15 cellular contexts compared by ENCODE assay signal in the genomic region with DNA sequence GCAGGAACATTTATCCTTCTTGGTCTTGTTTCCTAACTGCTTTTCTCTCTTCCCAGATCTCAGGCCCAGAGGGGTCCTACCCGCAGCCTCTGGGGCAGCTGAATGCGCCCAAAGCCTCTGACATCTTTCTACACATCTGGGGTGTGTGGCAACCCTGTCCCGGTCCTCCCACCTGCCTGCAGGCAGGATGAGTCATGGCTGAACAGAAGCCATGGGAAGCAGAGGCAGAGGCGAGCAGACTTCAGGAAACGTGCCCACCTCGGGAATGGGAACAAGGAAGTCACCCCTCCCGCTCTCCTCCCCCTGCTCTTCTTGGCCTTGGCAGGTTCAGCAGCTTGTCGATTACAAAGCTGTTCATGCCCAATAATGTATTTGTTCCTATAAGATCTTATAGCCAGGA. TPM values are rescaled to one million over a fixed set of nuclear protein-coding genes. Genes with fewer than 3 reads are reported as not detected.
DNase-seq lines count a peak whose midpoint lies in the region; ATAC-seq, FAIRE-seq and TF ChIP-seq lines count a peak whose summit lies in the region.
"Had no signal": no experiment of that assay in that cellular context is flagged by ENCODE, and none has a peak within 500 bp of the region (broad histone marks: within the 10 kb centered on the region; RNA-seq: fewer than 3 reads in every experiment).

No MANE protein-coding gene starts in this region.

- no peaks in the 10 kb centered on the region for H3K79me2 ChIP-seq in GM23338 (replicated peaks; ENCODE audit: insufficient read depth)

- no peaks in the 10 kb centered on the region for H3K9me2 ChIP-seq in GM23338 (ENCODE audit: insufficient read depth)

- H3K36me3 Mint-ChIP-seq in GM23338 (ENCODE audit: low read depth) (peaks cover 15% of the 10 kb centered on the region), glutamatergic neuron (ENCODE audit: unreplicated experiment) (peaks cover 14% of the 10 kb centered on the region)

- H3K27me3 Mint-ChIP-seq in GM23338 (ENCODE audit: insufficient read depth, low read depth, poor library complexity) (peaks cover 5% of the 10 kb centered on the region), glutamatergic neuron (ENCODE audit: unreplicated experiment) (peaks cover 14% of the 10 kb centered on the region)

- TF ChIP-seq POLR2A in GM12891 (IDR thresholded peaks at IDR 0.05; ENCODE audit: low read depth, low read length) = no peak

- H3K9me3 ChIP-seq in RWPE2 (ENCODE audit: severe bottlenecking) = no peaks in the 10 kb centered on the region
- H3K9me3 ChIP-seq: ascending aorta, BE2C had no signal

- H3K9me3 Mint-ChIP-seq in GM23338 = peaks cover 25% of the 10 kb centered on the region
- peaks cover 10% of the 10 kb centered on the region for H3K9me3 Mint-ChIP-seq in glutamatergic neuron (ENCODE audit: unreplicated experiment)

- no peaks in the 10 kb centered on the region for H4K20me1 ChIP-seq in GM23338 (replicated peaks; ENCODE audit: insufficient read depth)

- H2AFZ ChIP-seq in GM23338 = 0 out of 2 replicates have a peak overlapping the region, but pooled peaks have one; percentile 12

- DNase-seq in A172 (ENCODE audit: low spot score) = peak; percentile 53
- no peak for DNase-seq in GM23338 (ENCODE audit: low spot score)
- no peak for DNase-seq in RWPE2 (ENCODE audit: low spot score)
- DNase-seq in glutamatergic neuron = no peak
- DNase-seq in epidermal melanocyte (ENCODE audit: insufficient read length, low spot score) = no peak
- DNase-seq in OCI-M1 (lab: John Stamatoyannopoulos, UW) = no peak
- DNase-seq in GM12891 (ENCODE audit: insufficient read length, low spot score) = no peak
- DNase-seq in T-helper 1 cell = no peak
- DNase-seq: activated T-cell treated with anti-CD3 and anti-CD28 coated beads for 4 hours; BE2C; naive thymus-derived CD4-positive, alpha-beta T cell; NCI-H2029 treated with DMSO at 0.1 percent for 48 hours had no signal

- ATAC-seq in GM23338 = no peak
- ATAC-seq in RWPE2 (ENCODE audit: low read depth) = peak; percentile 91
- ATAC-seq: naive thymus-derived CD4-positive, alpha-beta T cell had no signal

- no peaks in the 10 kb centered on the region for H3K4me1 ChIP-seq in GM23338 (ENCODE audit: insufficient read depth)
- peaks cover 8% of the 10 kb centered on the region for H3K4me1 ChIP-seq in RWPE2 (ENCODE audit: insufficient read depth, poor library complexity, severe bottlenecking)
- H3K4me1 ChIP-seq: ascending aorta, BE2C had no signal

- H3K4me1 Mint-ChIP-seq in GM23338 = peaks cover 2% of the 10 kb centered on the region; the same call in 2 of the 3 replicates
- peaks cover 13% of the 10 kb centered on the region for H3K4me1 Mint-ChIP-seq in glutamatergic neuron (ENCODE audit: low read depth, unreplicated experiment)
- H3K4me1 Mint-ChIP-seq: naive thymus-derived CD4-positive, alpha-beta T cell had no signal

- H3K4me3 ChIP-seq in GM23338 = no peak overlapping the region
- H3K4me3 ChIP-seq in RWPE2 (ENCODE audit: severe bottlenecking) = no peak overlapping the region
- H3K4me3 ChIP-seq: ascending aorta, smooth muscle cell had no signal

- no peaks in the 10 kb centered on the region for H3F3A ChIP-seq in GM23338 (replicated peaks; ENCODE audit: low read depth)

- H3K4me2 ChIP-seq in GM23338 = no peak overlapping the region
- H3K4me2 ChIP-seq: smooth muscle cell had no signal

- H3K27ac Mint-ChIP-seq in GM23338 (no peak overlapping the region), glutamatergic neuron (ENCODE audit: unreplicated experiment) (peak overlapping the region; percentile 87)
- H3K27ac Mint-ChIP-seq: naive thymus-derived CD4-positive, alpha-beta T cell had no signal

- H3K4me3 Mint-ChIP-seq in GM23338 = no peak overlapping the region
- H3K4me3 Mint-ChIP-seq in glutamatergic neuron (ENCODE audit: unreplicated experiment) = peak overlapping the region; percentile 45
- H3K4me3 Mint-ChIP-seq: naive thymus-derived CD4-positive, alpha-beta T cell had no signal

- no peak overlapping the region for H3K27ac ChIP-seq in GM23338 (ENCODE audit: low read depth)
- no peak overlapping the region for H3K27ac ChIP-seq in RWPE2 (ENCODE audit: poor library complexity, severe bottlenecking)
- H3K27ac ChIP-seq: ascending aorta had no signal

- H3K27me3 ChIP-seq in GM23338 (ENCODE audit: insufficient read depth) (no peaks in the 10 kb centered on the region), RWPE2 (ENCODE audit: insufficient read depth, poor library complexity, severe bottlenecking) (no peaks in the 10 kb centered on the region)
- H3K27me3 ChIP-seq: ascending aorta, BE2C had no signal

- FAIRE-seq in GM12891 (lab: Jason Lieb, UNC) = no peak
- FAIRE-seq: TTC549 had no signal

- H3K36me3 ChIP-seq in GM23338 (ENCODE audit: insufficient read depth) = no peaks in the 10 kb centered on the region
- H3K36me3 ChIP-seq in RWPE2 (ENCODE audit: low read depth) = no peaks in the 10 kb centered on the region
- H3K36me3 ChIP-seq: ascending aorta, BE2C had no signal

- TF ChIP-seq CTCF in GM23338 (conservative IDR thresholded peaks at IDR 0.05; ENCODE audit: low read depth in 2 of 2) (no peak), RWPE2 (IDR thresholded peaks at IDR 0.05; ENCODE audit: poor library complexity, severe bottlenecking) (no peak), glutamatergic neuron (IDR thresholded peaks at IDR 0.05; ENCODE audit: partially characterized antibody, unreplicated experiment) (no peak)

TF ChIP-seq in GM23338, 12 proteins besides CTCF, POLR2A, EP300 and RAD21 (continues in another document):
- no peak for TF ChIP-seq ZNF114 (CRISPR knock-in tag; IDR thresholded peaks at IDR 0.05)
- TF ChIP-seq POLR2AphosphoS5 (IDR thresholded peaks at IDR 0.05; ENCODE audit: low read depth) = no peak
- TF ChIP-seq ETS1 (IDR thresholded peaks at IDR 0.05) = no peak
- no peak for TF ChIP-seq EZH2 (IDR thresholded peaks at IDR 0.05; ENCODE audit: low read depth, unreplicated experiment)
- no peak for TF ChIP-seq CREB1 (CRISPR knock-in tag; IDR thresholded peaks at IDR 0.05; ENCODE audit: low read depth)
- TF ChIP-seq JUNB (IDR thresholded peaks at IDR 0.05; ENCODE audit: unreplicated experiment) = no peak
- TF ChIP-seq NANOG (IDR thresholded peaks at IDR 0.05; ENCODE audit: borderline replicate concordance) = no peak
- TF ChIP-seq STAT1 (IDR thresholded peaks at IDR 0.05; ENCODE audit: unreplicated experiment) = no peak
- TF ChIP-seq EZH2phosphoT487 (IDR thresholded peaks at IDR 0.05; ENCODE audit: unreplicated experiment) = no peak

TF ChIP-seq in GM12891, 5 proteins besides CTCF, POLR2A, EP300 and RAD21:
- TF ChIP-seq TAF1 (IDR thresholded peaks at IDR 0.05; ENCODE audit: low read depth, low read length) (no peak), PAX5 (IDR thresholded peaks at IDR 0.05; ENCODE audit: insufficient read depth, low read length, severe bottlenecking) (no peak), POLR2AphosphoS5 (IDR thresholded peaks at IDR 0.05; ENCODE audit: low read depth, low read length) (no peak), POU2F2 (IDR thresholded peaks at IDR 0.05; ENCODE audit: low read depth, low read length) (no peak)
TF ChIP-seq in GM12891: peak in this region for 0.

RNA-seq across cellular contexts. Expression of gene KCNF1, which starts 10.6 kb away (rescaled TPM):
- total RNA-seq in A172 (2014; rRNA removed; shearing (Covaris generic)) = 0.14 and 0.71 TPM in 2 replicates
- total RNA-seq in GM23338 (2014; rRNA removed; shearing (Covaris generic)) = 0.70 and 1.5 TPM in 2 replicates
- 0.11 and 0.19 TPM in 2 replicates for polyA plus RNA-seq in GM23338 (2016; fragmentation: Nextera tagmentation; extraction: Ambion mirVana)
- total RNA-seq in glutamatergic neuron (ENCODE audit: unreplicated experiment) = 7.7 TPM
- not detected for polyA plus RNA-seq in GM12891 (2012; ENCODE audit: low read depth, missing spikeins)
- total RNA-seq: ascending aorta; naive thymus-derived CD4-positive, alpha-beta T cell; smooth muscle cell had no signal
- polyA plus RNA-seq: naive thymus-derived CD4-positive, alpha-beta T cell had no signal
